28 cellular contexts compared by ENCODE assay signal in genomic region chr3:39453134-39453533, GRCh38. TPM values are rescaled to one million over a fixed set of nuclear protein-coding genes. Genes with fewer than 3 reads are reported as not detected.
A peak's percentile ranks its signal among the peaks of the same experiment; 100 is the strongest.
DNase-seq lines count a peak whose midpoint lies in the region; ATAC-seq and TF ChIP-seq lines count a peak whose summit lies in the region.
"Had no signal": no experiment of that assay in that cellular context is flagged by ENCODE, and none has a peak within 500 bp of the region (broad histone marks: within the 10 kb centered on the region; RNA-seq: fewer than 3 reads in every experiment).

No MANE protein-coding gene starts in this region.

- no peaks in the 10 kb centered on the region for H3K27me3 ChIP-seq in ovary
- H3K27me3 ChIP-seq: BLaER1 treated with 17β-estradiol and CSF1 and Interleukin-3, amounts not matched to agents 10 nM and 100 nM; gastrocnemius medialis; testis had no signal

- no peaks in the 10 kb centered on the region for H3K36me3 ChIP-seq in ovary
- H3K36me3 ChIP-seq: BLaER1 treated with 17β-estradiol and CSF1 and Interleukin-3, amounts not matched to agents 10 nM and 100 nM; esophagus squamous epithelium; gastrocnemius medialis had no signal

- H3K4me3 ChIP-seq in ovary = no peak overlapping the region
- H3K4me3 ChIP-seq: BLaER1 treated with 17β-estradiol and CSF1 and Interleukin-3, amounts not matched to agents 10 nM and 100 nM; esophagus squamous epithelium; gastrocnemius medialis; testis had no signal

- ATAC-seq in GM18907 (IDR thresholded peaks at IDR 0.05; ENCODE audit: unreplicated experiment) = peak; percentile 92
- ATAC-seq in GM21619 (IDR thresholded peaks at IDR 0.05; ENCODE audit: unreplicated experiment) = peak; percentile 90
- peak; percentile 53 for ATAC-seq in HG03432 (IDR thresholded peaks at IDR 0.05; ENCODE audit: unreplicated experiment)
- ATAC-seq in left colon = peak; percentile 31
- no peak for ATAC-seq in GM21367 (IDR thresholded peaks at IDR 0.05; ENCODE audit: unreplicated experiment)
- ATAC-seq: gastrocnemius medialis, HepG2, Right ventricle myocardium inferior had no signal

- no peak for TF ChIP-seq POLR2A in ovary (IDR thresholded peaks at IDR 0.05)

- H3K27ac ChIP-seq in ovary = no peak overlapping the region
- H3K27ac ChIP-seq: BLaER1 treated with 17β-estradiol and CSF1 and Interleukin-3, amounts not matched to agents 10 nM and 100 nM; esophagus squamous epithelium; gastrocnemius medialis; HL-60; testis had no signal

- 45 to 67% (median 57%) methylated on average over 1 of the region's 1 CpG for WGBS in ovary, 3 donors

- no peaks in the 10 kb centered on the region for H3K9me3 ChIP-seq in ovary
- H3K9me3 ChIP-seq: esophagus squamous epithelium, gastrocnemius medialis, testis had no signal

- no peak for TF ChIP-seq EP300 in ovary (IDR thresholded peaks at IDR 0.05)

- no peak for TF ChIP-seq CTCF in ovary (IDR thresholded peaks at IDR 0.05)

- DNase-seq in left colon = no peak
- no peak for DNase-seq in NCI-H82 (lab: John Stamatoyannopoulos, UW)
- no peak for DNase-seq in ovary
- DNase-seq in GM19240 (ENCODE audit: insufficient read length, low spot score) = no peak
- DNase-seq: activated B cell treated with CpG ODN at 0.5 μM for 24 hours; activated CD4-positive, alpha-beta memory T cell treated with anti-CD3 and anti-CD28 coated beads for 36 hours; activated effector memory CD4-positive, alpha-beta T cell treated with Interleukin-2 at 50 U/mL for 16 hours; endodermal cell; esophagus squamous epithelium; gastrocnemius medialis; GOT3; hypothalamus; NCI-H1092 treated with DMSO at 0.1 percent for 48 hours; NCI-H2029 treated with DMSO at 0.1 percent for 48 hours; NCI-H345; OCI-M1; SW 1271; testis had no signal

- intact Hi-C loops in left colon (cut with DNase I, micrococcal nuclease) (no loop called here), ovary (cut with DNase I) (loop anchor here in 1 of 4 donors (10.0 kb wide), 1 partner anchor 722 kb away; no protein-coding TSS in a partner anchor)

- no peaks in the 10 kb centered on the region for H3K4me1 ChIP-seq in ovary (ENCODE audit: insufficient read depth)
- H3K4me1 ChIP-seq: BLaER1 treated with 17β-estradiol and CSF1 and Interleukin-3, amounts not matched to agents 10 nM and 100 nM; esophagus squamous epithelium; gastrocnemius medialis; testis had no signal

RNA-seq across cellular contexts. Expression of gene MOBP, which starts 14.3 kb away (rescaled TPM):
- total RNA-seq in left colon (1 to 10 TPM in 1 of 2 donors, under 1 TPM in 1; 0.27 to 1.3 TPM), ovary (under 1 TPM in 6 of 7 donors, not detected in 1; 0.07 to 0.72 (median 0.22) TPM)
- polyA plus RNA-seq in ovary = 1 to 10 TPM in 1 of 2 donors, under 1 TPM in 1; 0.68 to 1.0 TPM
- total RNA-seq: activated CD4-positive, alpha-beta memory T cell treated with anti-CD3 and anti-CD28 coated beads for 36 hours; esophagus squamous epithelium; gastrocnemius medialis; HepG2; progenitor cell of endocrine pancreas; Right ventricle myocardium inferior had no signal
- polyA plus RNA-seq: HepG2, neural cell had no signal

RNA-seq across cellular contexts. Expression of gene RPSA, which starts 46.6 kb away (rescaled TPM):
- total RNA-seq in left colon (100 to 1,000 TPM; 888 to 967 TPM), ovary (1,000 to 10,000 TPM; 1,337 to 2,779 (median 1,617) TPM)
- polyA plus RNA-seq in ovary = 1,000 to 10,000 TPM; 1,695 to 2,321 TPM
